In the genomic region with DNA sequence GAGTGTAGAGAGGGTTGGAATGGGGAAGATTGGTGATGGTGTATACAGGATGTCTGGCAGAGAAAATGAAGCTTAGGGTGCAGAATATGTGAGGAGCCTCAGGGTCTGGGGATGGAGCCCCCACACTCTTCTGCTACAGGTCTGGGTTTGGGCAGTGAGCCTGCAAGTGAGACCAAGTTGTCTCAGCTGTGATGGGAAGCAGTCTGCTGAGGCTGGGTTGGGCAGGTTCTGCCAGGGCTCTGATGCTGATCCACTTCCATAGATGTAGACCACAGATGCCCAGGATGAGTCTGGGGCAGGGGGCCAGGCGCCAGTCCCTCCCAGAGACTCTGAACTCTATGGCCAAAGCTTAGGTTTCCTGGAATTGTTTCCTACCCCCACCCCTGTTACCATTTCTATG, we compare ENCODE assay signal across 17 cellular contexts.
DNase-seq lines count a peak whose midpoint lies in the region; ATAC-seq and TF ChIP-seq lines count a peak whose summit lies in the region.
"Had no signal": no experiment of that assay in that cellular context is flagged by ENCODE, and none has a peak within 500 bp of the region (broad histone marks: within the 10 kb centered on the region; RNA-seq: fewer than 3 reads in every experiment).

No MANE protein-coding gene starts in this region.

- no peak overlapping the region for H3K27ac Mint-ChIP-seq in activated naive CD8-positive, alpha-beta T cell treated with anti-CD3 and anti-CD28 coated beads, Interleukin-2, amount 50 U/mL, for 24 hours
- H3K27ac Mint-ChIP-seq: CD4-positive, alpha-beta memory T cell; GM23338 had no signal

- H3K27ac ChIP-seq in WERI-Rb-1 (peak overlapping the region; percentile 77), esophagus muscularis mucosa (replicated peaks in 1 of 4) (no peak overlapping the region)
- H3K27ac ChIP-seq: A549, C4-2B had no signal

- no peak overlapping the region for H3K4me3 Mint-ChIP-seq in activated naive CD8-positive, alpha-beta T cell treated with anti-CD3 and anti-CD28 coated beads, Interleukin-2, amount 50 U/mL, for 24 hours
- H3K4me3 Mint-ChIP-seq: CD4-positive, alpha-beta memory T cell; GM23338 had no signal

- no CpG with 5 or more reads among the region's 1 CpG for WGBS in esophagus muscularis mucosa

- TF ChIP-seq POLR2A in esophagus muscularis mucosa (IDR thresholded peaks at IDR 0.05; ENCODE audit: low read depth) = no peak

- TF ChIP-seq CTCF in WERI-Rb-1 (IDR thresholded peaks at IDR 0.05; ENCODE audit: low read depth, low read length) (no peak), esophagus muscularis mucosa (IDR thresholded peaks at IDR 0.05) (no peak)

- no peaks in the 10 kb centered on the region for H3K36me3 Mint-ChIP-seq in activated naive CD8-positive, alpha-beta T cell treated with anti-CD3 and anti-CD28 coated beads, Interleukin-2, amount 50 U/mL, for 24 hours (ENCODE audit: low read depth)
- H3K36me3 Mint-ChIP-seq: CD4-positive, alpha-beta memory T cell had no signal

- no peaks in the 10 kb centered on the region for H3K4me1 Mint-ChIP-seq in activated naive CD8-positive, alpha-beta T cell treated with anti-CD3 and anti-CD28 coated beads, Interleukin-2, amount 50 U/mL, for 24 hours
- H3K4me1 Mint-ChIP-seq: CD4-positive, alpha-beta memory T cell had no signal

- peaks cover 2% of the 10 kb centered on the region for H3K27me3 Mint-ChIP-seq in activated naive CD8-positive, alpha-beta T cell treated with anti-CD3 and anti-CD28 coated beads, Interleukin-2, amount 50 U/mL, for 24 hours

- no peaks in the 10 kb centered on the region for H3K36me3 ChIP-seq in H7 (replicated peaks; ENCODE audit: control insufficient read depth, insufficient read depth, low read length)
- no peaks in the 10 kb centered on the region for H3K36me3 ChIP-seq in WERI-Rb-1
- no peaks in the 10 kb centered on the region for H3K36me3 ChIP-seq in esophagus muscularis mucosa
- H3K36me3 ChIP-seq: BE2C, HAP-1 had no signal

- H3K27me3 ChIP-seq in H7 (ENCODE audit: control insufficient read depth, insufficient read depth, low read length) (no peaks in the 10 kb centered on the region; the same call in 1 of the 2 replicates), WERI-Rb-1 (ENCODE audit: insufficient read depth, low read depth, severe bottlenecking) (no peaks in the 10 kb centered on the region), esophagus muscularis mucosa (peaks cover 0 to 40% (median 0%) of the 10 kb centered on the region in 4 donors)
- H3K27me3 ChIP-seq: BE2C had no signal

- no peaks in the 10 kb centered on the region for H3K4me1 ChIP-seq in esophagus muscularis mucosa
- H3K4me1 ChIP-seq: A549, BE2C, HAP-1 had no signal

- H3K9me3 ChIP-seq in WERI-Rb-1 (ENCODE audit: severe bottlenecking) (no peaks in the 10 kb centered on the region), esophagus muscularis mucosa (no peaks in the 10 kb centered on the region)
- H3K9me3 ChIP-seq: A549, BE2C, HAP-1 had no signal

- TF ChIP-seq EP300 in esophagus muscularis mucosa (IDR thresholded peaks at IDR 0.05) = no peak

- H3K4me3 ChIP-seq in H7 (ENCODE audit: insufficient read depth, low read depth, low read length) (no peak overlapping the region), WERI-Rb-1 (ENCODE audit: low read depth, low read length) (no peak overlapping the region), esophagus muscularis mucosa (no peak overlapping the region)
- H3K4me3 ChIP-seq: A549, GM23338, HAP-1 had no signal

- ATAC-seq in esophagus mucosa = no peak
- no peak for ATAC-seq in activated naive CD8-positive, alpha-beta T cell treated with anti-CD3 and anti-CD28 coated beads, Interleukin-2, amount 50 U/mL, for 24 hours
- ATAC-seq: A549, GM23338 had no signal

- DNase-seq in H7 (peak; percentile 1), WERI-Rb-1 (peak; percentile 3), esophagus muscularis mucosa (ENCODE audit: extremely low spot score) (peak; percentile 86), posterior vena cava (ENCODE audit: low spot score) (peak; percentile 38)
- no peak for DNase-seq in effector CD4-positive, alpha-beta T cell
- no peak for DNase-seq in activated naive CD8-positive, alpha-beta T cell treated with anti-CD3 and anti-CD28 coated beads, Interleukin-2, amount 50 U/mL, for 24 hours
- DNase-seq: BE2C; CD4-positive, alpha-beta memory T cell; COR-L47; DMS153; DMS79 treated with DMSO at 0.1 percent for 48 hours; EL had no signal

- intact Hi-C loops in esophagus muscularis mucosa (cut with DNase I) (no loop called here), posterior vena cava (cut with DNase I) (no loop called here)

- no peaks in the 10 kb centered on the region for H3K9me3 Mint-ChIP-seq in activated naive CD8-positive, alpha-beta T cell treated with anti-CD3 and anti-CD28 coated beads, Interleukin-2, amount 50 U/mL, for 24 hours
- H3K9me3 Mint-ChIP-seq: CD4-positive, alpha-beta memory T cell; GM23338 had no signal

Comparison
In these comparisons a context has a peak if more than half of its experiments do, and no peak if none do; other contexts are left out.
1. DNase-seq: peak in H7 (single experiment), WERI-Rb-1 (single experiment), esophagus muscularis mucosa (single experiment) and posterior vena cava (single experiment); none in effector CD4-positive, alpha-beta T cell (single experiment) and activated naive CD8-positive, alpha-beta T cell treated with anti-CD3 and anti-CD28 coated beads, Interleukin-2, amount 50 U/mL, for 24 hours (single experiment).